21 cellular contexts compared by ENCODE assay signal in genomic region chr20:20027284-20027683, GRCh38. TPM values are rescaled to one million over a fixed set of nuclear protein-coding genes. Genes with fewer than 3 reads are reported as not detected.
DNase-seq lines count a peak whose midpoint lies in the region; ATAC-seq, FAIRE-seq and TF ChIP-seq lines count a peak whose summit lies in the region.
"Had no signal": no experiment of that assay in that cellular context is flagged by ENCODE, and none has a peak within 500 bp of the region (broad histone marks: within the 10 kb centered on the region; RNA-seq: fewer than 3 reads in every experiment).

No MANE protein-coding gene starts in this region.

- H3K27me3 Mint-ChIP-seq in mesothelial cell of epicardium (ENCODE audit: low read depth) (no peaks in the 10 kb centered on the region), progenitor cell of endocrine pancreas (no peaks in the 10 kb centered on the region)

- TF ChIP-seq RAD21 in A549 (conservative IDR thresholded peaks at IDR 0.05 in 1 of 2, IDR thresholded peaks at IDR 0.05 in 1 of 2), result no peak

- TF ChIP-seq EP300 in A549 (IDR thresholded peaks at IDR 0.05), result no peak

- no peak for TF ChIP-seq POLR2A in A549 (IDR thresholded peaks at IDR 0.05; ENCODE audit: low read length)

- POLR2A ChIA-PET in A549 (lab: Yijun Ruan, JAX), result interaction anchor here (3.1 kb wide), 1 partner anchor 10 kb away, joined by 15 read pairs; the partner anchor contains the start of gene NAA20
- POLR2A ChIA-PET in HEK293 (lab: Yijun Ruan, JAX), result interaction anchor here (0.9 to 2.4 kb wide), 2 partner anchors 10 to 25 kb away, joined by 3 to 6 read pairs; partner anchors contain the start of genes CFAP61, CRNKL1 and NAA20

- H3K4me1 Mint-ChIP-seq in mesothelial cell of epicardium, result peaks cover 8% of the 10 kb centered on the region
- H3K4me1 Mint-ChIP-seq in progenitor cell of endocrine pancreas (ENCODE audit: low read depth), result no peaks in the 10 kb centered on the region
- H3K4me1 Mint-ChIP-seq: H9 had no signal

- H3K27ac Mint-ChIP-seq in mesothelial cell of epicardium, result peak overlapping the region; percentile 21
- H3K27ac Mint-ChIP-seq in progenitor cell of endocrine pancreas, result peak overlapping the region; percentile 50
- H3K27ac Mint-ChIP-seq: H9 had no signal

- no peak for TF ChIP-seq CTCF in A549 (IDR thresholded peaks at IDR 0.05)
- no peak for TF ChIP-seq CTCF in HEK293 (tag by site-specific recombination; IDR thresholded peaks at IDR 0.05)
- no peak for TF ChIP-seq CTCF in mesothelial cell of epicardium (IDR thresholded peaks at IDR 0.05; ENCODE audit: unreplicated experiment)
- no peak for TF ChIP-seq CTCF in progenitor cell of endocrine pancreas (IDR thresholded peaks at IDR 0.05; ENCODE audit: unreplicated experiment)

- H3K36me3 Mint-ChIP-seq in mesothelial cell of epicardium (peaks cover 16% of the 10 kb centered on the region), progenitor cell of endocrine pancreas (ENCODE audit: insufficient read depth) (peaks cover 5% of the 10 kb centered on the region)

- H3K9me3 ChIP-seq in A549, result no peaks in the 10 kb centered on the region
- H3K9me3 ChIP-seq in HEK293 (ENCODE audit: control insufficient read depth, insufficient read depth, low read depth, low read length), result no peaks in the 10 kb centered on the region
- H3K9me3 ChIP-seq: BE2C had no signal

- no peak for DNase-seq in A549 (ENCODE audit: low read depth in 1 of 2, low spot score in 1 of 2)
- DNase-seq in mesothelial cell of epicardium (ENCODE audit: low spot score in 2 of 2, unreplicated experiment in 2 of 2), result no peak
- DNase-seq in progenitor cell of endocrine pancreas (ENCODE audit: low spot score, unreplicated experiment), result no peak
- DNase-seq in caudate nucleus (lab: John Stamatoyannopoulos, UW), result no peak
- DNase-seq: BE2C; CD8-positive, alpha-beta T cell; COR-L47; DMS153; DMS79 treated with DMSO at 0.1 percent for 48 hours; EL; GOT3; H9 had no signal

- H3K27ac ChIP-seq in A549, result no peak overlapping the region
- no peak overlapping the region for H3K27ac ChIP-seq in HEK293 (ENCODE audit: extremely low read depth, low read depth, low read length)
- no peak overlapping the region for H3K27ac ChIP-seq in caudate nucleus (ENCODE audit: low read depth, low read length)
- H3K27ac ChIP-seq: C4-2B had no signal

- H3K4me1 ChIP-seq in A549 (no peaks in the 10 kb centered on the region), HEK293 (ENCODE audit: control insufficient read depth, insufficient read depth, low read length) (no peaks in the 10 kb centered on the region)
- H3K4me1 ChIP-seq: BE2C had no signal

- CTCF ChIA-PET in A549 (lab: Yijun Ruan, JAX), result interaction anchor here (1.6 to 4.4 kb wide), 3 partner anchors 11 to 210 kb away, joined by 6 to 19 read pairs (median 7); partner anchors contain the start of gene NAA20
- CTCF ChIA-PET in HEK293 (lab: Yijun Ruan, JAX), result interaction anchor here (0.7 to 1.2 kb wide), 3 partner anchors 12 to 56 kb away, joined by 3 to 5 read pairs (median 3); no protein-coding TSS in a partner anchor

- no peaks in the 10 kb centered on the region for H3K9me3 Mint-ChIP-seq in mesothelial cell of epicardium
- no peaks in the 10 kb centered on the region for H3K9me3 Mint-ChIP-seq in progenitor cell of endocrine pancreas (ENCODE audit: low read depth)
- H3K9me3 Mint-ChIP-seq: CD8-positive, alpha-beta T cell; H9 had no signal

- 89% methylated on average over 2 of the region's 2 CpGs for WGBS in A549 (ENCODE audit: missing lambda C conversion rate)

- no peak overlapping the region for H3K4me3 Mint-ChIP-seq in mesothelial cell of epicardium
- no peak overlapping the region for H3K4me3 Mint-ChIP-seq in progenitor cell of endocrine pancreas (ENCODE audit: low read depth)
- H3K4me3 Mint-ChIP-seq: CD8-positive, alpha-beta T cell; H9 had no signal

- ATAC-seq in A549 (no peak), HG03378 (IDR thresholded peaks at IDR 0.05; ENCODE audit: unreplicated experiment) (no peak), GM21786 (IDR thresholded peaks at IDR 0.05; ENCODE audit: unreplicated experiment) (no peak)
- ATAC-seq: CD8-positive, alpha-beta T cell had no signal

- peaks cover 24 to 74% of the 10 kb centered on the region in 2 experiments for H3K36me3 ChIP-seq in HEK293 (ENCODE audit: control insufficient read depth in 2 of 2, insufficient read depth in 1 of 2, low read length in 2 of 2)

- H3K4me2 ChIP-seq in A549, result no peak overlapping the region

- no peak overlapping the region for H3K4me3 ChIP-seq in A549
- no peak overlapping the region for H3K4me3 ChIP-seq in HEK293 (ENCODE audit: low read depth, low read length)

- FAIRE-seq in A549 (lab: Jason Lieb, UNC), result peak; percentile 56
- FAIRE-seq: A204.1, D721Med, G401.6, GM12891 had no signal

TF ChIP-seq in A549, 52 proteins besides CTCF, POLR2A, EP300 and RAD21 (continues in another document):
- TF ChIP-seq JUNB (IDR thresholded peaks at IDR 0.05) (no peak), NR3C1 (IDR thresholded peaks at IDR 0.05) (no peak), TP53 (CRISPR knock-in tag; IDR thresholded peaks at IDR 0.05) (no peak), PHF8 (IDR thresholded peaks at IDR 0.05; ENCODE audit: borderline replicate concordance, low read depth) (no peak), HDAC2 (IDR thresholded peaks at IDR 0.05) (no peak), MAFK (IDR thresholded peaks at IDR 0.05; ENCODE audit: partially characterized antibody) (no peak), ESRRA (IDR thresholded peaks at IDR 0.05; ENCODE audit: borderline replicate concordance, low read length) (no peak), TFCP2L1 (CRISPR knock-in tag; IDR thresholded peaks at IDR 0.05) (no peak), RFX5 (IDR thresholded peaks at IDR 0.05) (no peak), RCOR1 (IDR thresholded peaks at IDR 0.05; ENCODE audit: low read depth, low read length) (no peak), USF2 (IDR thresholded peaks at IDR 0.05) (no peak), ZFP36 (IDR thresholded peaks at IDR 0.05; ENCODE audit: borderline replicate concordance, partially characterized antibody) (no peak)

TF ChIP-seq in HEK293, 187 proteins besides CTCF, POLR2A, EP300 and RAD21:
- TF ChIP-seq SCRT2 (tag by site-specific recombination; IDR thresholded peaks at IDR 0.05) (peak; percentile 53), ZNF311 (tag by site-specific recombination; IDR thresholded peaks at IDR 0.05; ENCODE audit: borderline replicate concordance) (no peak)

RNA-seq across cellular contexts. Expression of gene NAA20, which starts 10.1 kb away (rescaled TPM):
- 154 and 219 TPM in 2 replicates for polyA plus RNA-seq in A549 (2011; rRNA removed)
- polyA plus RNA-seq in A549 (2012; cell fraction: cytosol; rRNA removed), result 110 and 115 TPM in 2 replicates
- 44.7 and 53.1 TPM in 2 replicates for polyA plus RNA-seq in A549 (2012; cell fraction: nucleus; rRNA removed)
- 174 to 202 TPM (median 175 TPM) in 3 replicates for polyA plus RNA-seq in A549 (2017; fragmentation: RNase III; extraction: RNeasy Plus Mini Kit Qiagen cat#74134 plus additional on column Dnase treatment)
- 38.3 and 41.6 TPM in 2 replicates for polyA minus RNA-seq in A549 (2011; rRNA and poly(A)+ RNA removed)
- total RNA-seq in mesothelial cell of epicardium, result 34.0 to 38.9 TPM (median 36.9 TPM) in 3 replicates
- total RNA-seq in progenitor cell of endocrine pancreas, result 38.1 and 40.8 TPM in 2 replicates

RNA-seq across cellular contexts. Expression of gene CRNKL1, which starts 25.0 kb away (rescaled TPM):
- polyA plus RNA-seq in A549 (2011; rRNA removed) (23.6 and 32.1 TPM in 2 replicates), A549 (2017; fragmentation: RNase III; extraction: RNeasy Plus Mini Kit Qiagen cat#74134 plus additional on column Dnase treatment) (19.1 to 20.5 TPM (median 19.4 TPM) in 3 replicates)
- polyA plus RNA-seq in A549 (2012; cell fraction: cytosol; rRNA removed), result 6.2 and 7.0 TPM in 2 replicates
- 4.9 and 6.4 TPM in 2 replicates for polyA plus RNA-seq in A549 (2012; cell fraction: nucleus; rRNA removed)
- 15.8 and 16.4 TPM in 2 replicates for polyA minus RNA-seq in A549 (2011; rRNA and poly(A)+ RNA removed)
- total RNA-seq in mesothelial cell of epicardium (23.9 to 27.8 TPM (median 26.5 TPM) in 3 replicates), progenitor cell of endocrine pancreas (30.0 and 31.5 TPM in 2 replicates)

RNA-seq across cellular contexts. Expression of gene CFAP61, which starts 25.0 kb away (rescaled TPM):
- polyA plus RNA-seq in A549 (2011; rRNA removed) (0.70 and 0.86 TPM in 2 replicates), A549 (2017; fragmentation: RNase III; extraction: RNeasy Plus Mini Kit Qiagen cat#74134 plus additional on column Dnase treatment) (0.39 to 0.49 TPM (median 0.46 TPM) in 3 replicates)
- 0.30 and 0.34 TPM in 2 replicates for polyA plus RNA-seq in A549 (2012; cell fraction: cytosol; rRNA removed)
- 0.46 and 0.94 TPM in 2 replicates for polyA plus RNA-seq in A549 (2012; cell fraction: nucleus; rRNA removed)
- polyA minus RNA-seq in A549 (2011; rRNA and poly(A)+ RNA removed), result 1.4 and 2.9 TPM in 2 replicates
- total RNA-seq in mesothelial cell of epicardium (0.45 to 0.62 TPM in 2 of 3 replicates, not detected in the other), progenitor cell of endocrine pancreas (2.2 and 2.6 TPM in 2 replicates)
- total RNA-seq: CD8-positive, alpha-beta T cell had no signal
- polyA plus RNA-seq: AG04450 had no signal
